In the genomic region with DNA sequence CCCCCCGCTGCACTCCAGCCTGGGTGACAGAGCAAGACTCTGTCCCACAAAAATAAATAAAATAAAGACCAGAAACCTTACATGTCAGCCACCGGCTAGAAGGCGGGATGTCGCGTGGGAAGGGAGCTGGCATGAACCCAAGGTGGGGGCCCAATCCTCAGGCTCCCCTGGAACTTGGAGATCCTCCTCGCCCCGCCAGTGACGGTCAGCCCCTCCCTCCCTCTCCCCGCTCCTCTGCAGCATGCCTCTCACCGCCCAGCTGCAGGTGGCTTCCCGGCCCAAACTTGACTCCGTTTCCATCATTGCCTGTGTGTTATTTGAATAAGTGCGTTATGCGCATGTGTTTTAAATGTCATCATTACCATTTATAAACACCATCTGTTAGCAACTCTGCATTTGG, we compare ENCODE assay signal across 2 cellular contexts. TPM values are rescaled to one million over a fixed set of nuclear protein-coding genes. Genes with fewer than 3 reads are reported as not detected.
"Had no signal": no experiment of that assay in that cellular context is flagged by ENCODE, and none has a peak within 500 bp of the region (broad histone marks: within the 10 kb centered on the region; RNA-seq: fewer than 3 reads in every experiment).

No MANE protein-coding gene starts in this region.

RNA-seq across cellular contexts. Expression of a gene that starts 7.3 kb away (rescaled TPM):
- total RNA-seq: M059J, NCI-H460 had no signal
